Comparison of ENCODE assay signal across 19 cellular contexts in the genomic region with DNA sequence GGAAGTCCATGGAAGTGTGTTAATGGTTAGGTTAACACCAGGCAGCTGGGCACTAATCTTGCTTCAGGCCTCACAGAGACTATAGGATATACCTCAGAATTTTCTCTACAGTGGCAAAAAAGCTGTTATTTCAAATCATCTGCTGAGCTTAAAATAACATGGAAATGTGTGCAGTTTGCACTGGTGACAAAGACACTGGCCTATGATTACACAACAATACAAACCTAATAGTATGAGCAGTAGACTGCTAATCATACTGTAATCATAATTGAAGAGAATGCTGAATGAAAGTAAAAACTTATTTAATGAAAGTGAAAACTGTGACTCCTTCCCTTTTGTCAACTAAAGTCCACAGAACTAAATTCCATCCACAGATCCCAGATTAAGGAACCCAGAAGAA.
"Had no signal": no experiment of that assay in that cellular context is flagged by ENCODE, and none has a peak within 500 bp of the region (broad histone marks: within the 10 kb centered on the region; RNA-seq: fewer than 3 reads in every experiment).

No MANE protein-coding gene starts in this region.

- H3K27ac Mint-ChIP-seq: activated CD8-positive, alpha-beta T cell treated with anti-CD3 and anti-CD28 coated beads, Interleukin-2, amount 10 ng/mL, durations not matched to agents 7 days and 5 days; activated naive CD4-positive, alpha-beta T cell treated with anti-CD3 and anti-CD28 coated beads for 36 hours; stimulated activated memory B cell treated with anti-CD40 and anti-IgM and Interleukin-4, amounts not matched to agents 10 μg/mL and 1 μg/mL and 100 μg/mL, for 72 hours had no signal

- DNase-seq: activated CD8-positive, alpha-beta memory T cell treated with anti-CD3 and anti-CD28 coated beads, Interleukin-2, amount 50 U/mL, for 4 hours; activated CD8-positive, alpha-beta T cell treated with anti-CD3 and anti-CD28 coated beads, Interleukin-2, amount 10 ng/mL, durations not matched to agents 7 days and 5 days; activated naive CD4-positive, alpha-beta T cell treated with anti-CD3 and anti-CD28 coated beads for 36 hours; adrenal gland; caudate nucleus; effector CD4-positive, alpha-beta T cell; foreskin keratinocyte; glutamatergic neuron; hypothalamus; kidney; left lung; mammary epithelial cell; ovary; SW 1271; thyroid gland had no signal

- H3K27me3 ChIP-seq: adrenal gland, foreskin keratinocyte, left lung, ovary, thyroid gland had no signal

- H3K4me3 ChIP-seq: adrenal gland, coronary artery, left lung, ovary, thyroid gland had no signal

- H3K27ac ChIP-seq: adrenal gland, coronary artery, foreskin keratinocyte, left lung, ovary, thyroid gland, VCaP had no signal

- H3K9me3 ChIP-seq: adrenal gland, ovary, thyroid gland had no signal

- H3K4me1 Mint-ChIP-seq: stimulated activated memory B cell treated with anti-CD40 and anti-IgM and Interleukin-4, amounts not matched to agents 10 μg/mL and 1 μg/mL and 100 μg/mL, for 72 hours had no signal

- H3K4me1 ChIP-seq: adrenal gland, foreskin keratinocyte, left lung, thyroid gland had no signal

- H3K27me3 Mint-ChIP-seq: stimulated activated memory B cell treated with anti-CD40 and anti-IgM and Interleukin-4, amounts not matched to agents 10 μg/mL and 1 μg/mL and 100 μg/mL, for 72 hours had no signal

- H3K4me3 Mint-ChIP-seq: activated CD8-positive, alpha-beta T cell treated with anti-CD3 and anti-CD28 coated beads, Interleukin-2, amount 10 ng/mL, durations not matched to agents 7 days and 5 days; activated naive CD4-positive, alpha-beta T cell treated with anti-CD3 and anti-CD28 coated beads for 36 hours; neural crest cell; stimulated activated memory B cell treated with anti-CD40 and anti-IgM and Interleukin-4, amounts not matched to agents 10 μg/mL and 1 μg/mL and 100 μg/mL, for 72 hours had no signal

- H3K36me3 Mint-ChIP-seq: stimulated activated memory B cell treated with anti-CD40 and anti-IgM and Interleukin-4, amounts not matched to agents 10 μg/mL and 1 μg/mL and 100 μg/mL, for 72 hours had no signal

- H3K36me3 ChIP-seq: adrenal gland, left lung, ovary, thyroid gland had no signal
